In the genomic region with DNA sequence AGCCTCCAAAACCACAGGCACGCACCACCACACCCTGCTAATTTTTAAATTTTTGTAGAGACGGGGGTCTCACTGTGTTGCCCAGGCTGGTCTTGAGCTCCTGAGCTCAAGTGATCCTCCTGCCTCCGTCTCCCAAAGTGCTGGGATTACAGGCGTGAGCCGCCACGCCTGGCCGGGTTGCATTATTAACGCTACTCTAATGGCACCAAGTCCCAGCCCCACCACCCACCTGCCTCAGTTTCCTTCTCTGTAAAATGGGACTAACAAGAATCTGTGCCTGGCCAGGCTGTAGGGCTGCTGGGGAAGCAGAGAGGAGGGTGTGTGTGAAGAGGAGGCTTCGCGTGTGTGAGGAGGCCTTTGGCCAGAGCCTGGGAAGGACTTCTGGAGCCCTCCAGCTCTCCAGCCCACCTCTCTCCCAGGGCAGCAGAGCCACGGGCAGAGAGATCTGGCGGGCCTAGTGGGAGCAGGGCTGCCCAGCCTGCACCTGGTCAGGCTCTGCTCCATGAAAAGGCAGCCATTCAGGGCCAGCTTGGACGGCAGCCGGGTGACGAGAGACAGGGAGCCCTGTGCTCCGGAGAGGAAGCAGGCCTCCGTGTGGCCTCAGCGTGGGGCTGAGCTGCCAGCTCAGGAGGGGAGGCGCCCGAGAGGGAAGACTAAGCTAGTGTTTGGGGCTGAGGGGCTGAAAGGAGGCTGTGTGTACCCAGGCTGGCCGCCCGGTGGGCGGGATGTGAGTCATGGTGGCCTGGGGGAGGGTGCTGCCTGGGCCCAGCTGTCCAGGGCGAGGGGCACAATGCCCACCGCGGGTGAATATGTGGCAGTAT, we compare ENCODE assay signal across 9 cellular contexts. TPM values are rescaled to one million over a fixed set of nuclear protein-coding genes. Genes with fewer than 3 reads are reported as not detected.
DNase-seq lines count a peak whose midpoint lies in the region; ATAC-seq and TF ChIP-seq lines count a peak whose summit lies in the region.
"Had no signal": no experiment of that assay in that cellular context is flagged by ENCODE, and none has a peak within 500 bp of the region (broad histone marks: within the 10 kb centered on the region; RNA-seq: fewer than 3 reads in every experiment).

No MANE protein-coding gene starts in this region.

- no peaks in the 10 kb centered on the region for H3K27me3 ChIP-seq in MG63
- no peaks in the 10 kb centered on the region for H3K27me3 ChIP-seq in brain microvascular endothelial cell (replicated peaks)
- no peaks in the 10 kb centered on the region for H3K27me3 ChIP-seq in layer of hippocampus (ENCODE audit: control insufficient read depth, insufficient read depth, low read length)
- H3K27me3 ChIP-seq in thoracic aorta (replicated peaks; ENCODE audit: insufficient read depth) = no peaks in the 10 kb centered on the region

- peaks cover 5 to 12% of the 10 kb centered on the region in 2 donors for H3K4me1 ChIP-seq in thoracic aorta (ENCODE audit: control insufficient read depth in 1 of 2, low read depth in 2 of 2)

- in situ Hi-C loops in brain microvascular endothelial cell (cut with HindIII; ENCODE audit: low pct_ligation_motif_present, low sequenced_read_pairs) = no loop called here
- in situ Hi-C loops in GM13977 (cut with MboI; ENCODE audit: low pct_unique_long_range_greater_than_20kb, low sequenced_read_pairs, unreplicated experiment) = no loop called here

- H3K4me3 ChIP-seq in MG63 = no peak overlapping the region
- H3K4me3 ChIP-seq in brain microvascular endothelial cell (ENCODE audit: low read depth, low read length) = no peak overlapping the region
- no peak overlapping the region for H3K4me3 ChIP-seq in thoracic aorta

- ATAC-seq in thoracic aorta (ENCODE audit: insufficient number of reproducible peaks, low FRiP score, low read depth) (peak; percentile 42), GM21526 (IDR thresholded peaks at IDR 0.05; ENCODE audit: low FRiP score, unreplicated experiment) (no peak)

- H3K9me3 ChIP-seq in MG63 (peaks cover 12% of the 10 kb centered on the region), thoracic aorta (no peaks in the 10 kb centered on the region)

- no peaks in the 10 kb centered on the region for H3K36me3 ChIP-seq in MG63
- H3K36me3 ChIP-seq in brain microvascular endothelial cell (replicated peaks) = no peaks in the 10 kb centered on the region
- H3K36me3 ChIP-seq in thoracic aorta = no peaks in the 10 kb centered on the region

- DNase-seq in MG63 (peak; percentile 95), brain microvascular endothelial cell (peak; percentile 32), thoracic aorta (ENCODE audit: low spot score) (no peak), OCI-M1 (lab: John Stamatoyannopoulos, UW) (no peak), GM13977 (ENCODE audit: low spot score) (no peak), KG1 (lab: John Stamatoyannopoulos, UW) (no peak)
- DNase-seq: NCI-H2171 had no signal

- H3K27ac ChIP-seq in brain microvascular endothelial cell (no peak overlapping the region), layer of hippocampus (ENCODE audit: low read depth, low read length) (peak overlapping the region; percentile 92), thoracic aorta (peak overlapping the region; percentile 67 to 69)

- TF ChIP-seq CTCF in brain microvascular endothelial cell (IDR thresholded peaks at IDR 0.05; ENCODE audit: low read depth, low read length, missing control alignments) (peak; percentile 43), thoracic aorta (IDR thresholded peaks at IDR 0.05) (peak; percentile 13), GM13977 (IDR thresholded peaks at IDR 0.05; ENCODE audit: extremely low read depth, insufficient read depth, missing control alignments) (no peak)

RNA-seq across cellular contexts. Expression of a gene that starts 7.4 kb away (rescaled TPM):
- total RNA-seq in MG63 (2014; rRNA removed; shearing (Covaris generic); ENCODE audit: low replicate concordance) = 0.23 TPM in 1 of 2 replicates, not detected in the other
- total RNA-seq in thoracic aorta = 10 to 100 TPM; 11.4 to 17.5 TPM

Comparison
In these comparisons a context has a peak if more than half of its experiments do, and no peak if none do; other contexts are left out.
1. DNase-seq: peak in MG63 (single experiment) and brain microvascular endothelial cell (single experiment); none in thoracic aorta (single experiment), OCI-M1 (single experiment), GM13977 (single experiment) and KG1 (single experiment).
2. RNA of a gene that starts 7.4 kb away (total RNA-seq): 11.4 to 17.5 TPM in thoracic aorta; 0.23 TPM in MG63; every median in the first group is over 10 times any median in the second.